Comparison of ENCODE assay signal across 18 cellular contexts in genomic region chr11:125347261-125347585, GRCh38.
"Had no signal": no experiment of that assay in that cellular context is flagged by ENCODE, and none has a peak within 500 bp of the region (broad histone marks: within the 10 kb centered on the region; RNA-seq: fewer than 3 reads in every experiment).

No MANE protein-coding gene starts in this region.

- H3K27ac ChIP-seq: body of pancreas, pancreas had no signal

- H3K36me3 ChIP-seq: pancreas had no signal

- H3K36me3 Mint-ChIP-seq: type B pancreatic cell, WTC11 had no signal

- H3K4me3 ChIP-seq: body of pancreas, pancreas had no signal

- H3K9me3 ChIP-seq: body of pancreas, pancreas had no signal

- ATAC-seq: activated T-cell treated with anti-CD3 and anti-CD28 coated beads, Interleukin-2, amount 50 U/mL, for 4 hours; body of pancreas; pancreas; WTC11 had no signal

- H3K27ac Mint-ChIP-seq: activated CD4-positive, alpha-beta memory T cell treated with anti-CD3 and anti-CD28 coated beads, Interleukin-2, amount 10 ng/mL, durations not matched to agents 7 days and 5 days; type B pancreatic cell; WTC11 had no signal

- H3K4me3 Mint-ChIP-seq: activated CD4-positive, alpha-beta memory T cell treated with anti-CD3 and anti-CD28 coated beads, Interleukin-2, amount 10 ng/mL, durations not matched to agents 7 days and 5 days; activated T-cell treated with anti-CD3 and anti-CD28 coated beads, Interleukin-2, amount 50 U/mL, for 4 hours; type B pancreatic cell; WTC11 had no signal

- DNase-seq: activated CD4-positive, alpha-beta memory T cell treated with anti-CD3 and anti-CD28 coated beads, Interleukin-2, amount 10 ng/mL, durations not matched to agents 7 days and 5 days; activated CD4-positive, alpha-beta T cell treated with anti-CD3 and anti-CD28 coated beads for 4 hours; activated effector memory CD4-positive, alpha-beta T cell treated with Interleukin-2 at 50 U/mL for 16 hours; activated naive CD4-positive, alpha-beta T cell treated with anti-CD3 and anti-CD28 coated beads, Interleukin-2, amount 50 U/mL, for 16 hours; activated T-cell treated with anti-CD3 and anti-CD28 coated beads, Interleukin-2, amount 50 U/mL, for 4 hours; body of pancreas; cerebellar nuclear complex; dermis blood vessel endothelial cell; erythroblast; mesendoderm; pancreas; stimulated activated CD4-positive, alpha-beta T cell treated with anti-CD3 and anti-CD28 coated beads, Interleukin-15, amount 100 ng/mL, for 24 hours; stimulated activated CD4-positive, alpha-beta T cell treated with anti-CD3 and anti-CD28 coated beads, Interleukin-4, amount 100 ng/mL, for 24 hours; stimulated activated naive CD4-positive, alpha-beta T cell; SW 1271 had no signal

- H3K4me1 Mint-ChIP-seq: activated CD4-positive, alpha-beta memory T cell treated with anti-CD3 and anti-CD28 coated beads, Interleukin-2, amount 10 ng/mL, durations not matched to agents 7 days and 5 days had no signal

- H3K9me3 Mint-ChIP-seq: activated CD4-positive, alpha-beta memory T cell treated with anti-CD3 and anti-CD28 coated beads, Interleukin-2, amount 10 ng/mL, durations not matched to agents 7 days and 5 days; activated T-cell treated with anti-CD3 and anti-CD28 coated beads, Interleukin-2, amount 50 U/mL, for 4 hours; neural crest cell; type B pancreatic cell; WTC11 had no signal

- H3K27me3 ChIP-seq: body of pancreas, pancreas had no signal
